ENCODE assay signal across 20 cellular contexts in genomic region chr6:130065616-130066015, GRCh38. TPM values are rescaled to one million over a fixed set of nuclear protein-coding genes. Genes with fewer than 3 reads are reported as not detected.
DNase-seq lines count a peak whose midpoint lies in the region; ATAC-seq and TF ChIP-seq lines count a peak whose summit lies in the region.
"Had no signal": no experiment of that assay in that cellular context is flagged by ENCODE, and none has a peak within 500 bp of the region (broad histone marks: within the 10 kb centered on the region; RNA-seq: fewer than 3 reads in every experiment).

No MANE protein-coding gene starts in this region.

- H3K27me3 ChIP-seq in IMR-90 (ENCODE audit: control insufficient read depth, insufficient read depth, low read length) (no peaks in the 10 kb centered on the region), mesenchymal stem cell (ENCODE audit: control insufficient read depth in 1 of 2, insufficient read depth in 1 of 2, low read length in 2 of 2) (no peaks in the 10 kb centered on the region)
- H3K27me3 ChIP-seq: BE2C had no signal

- ATAC-seq in IMR-90 (ENCODE audit: low read depth) = peak; percentile 95
- no peak for ATAC-seq in activated T-cell treated with anti-CD3 and anti-CD28 coated beads, Interleukin-2, amount 50 U/mL, for 72 hours (replicated peaks in 1 of 2)
- no peak for ATAC-seq in activated naive CD4-positive, alpha-beta T cell treated with anti-CD3 and anti-CD28 coated beads, Interleukin-2, amount 50 U/mL, for 72 hours
- ATAC-seq: GM12878 had no signal

- H3K9ac ChIP-seq in IMR-90 (ENCODE audit: low read depth, low read length) (no peak overlapping the region), mesenchymal stem cell (ENCODE audit: low read length) (no peak overlapping the region)

- H3K27ac Mint-ChIP-seq in activated T-cell treated with anti-CD3 and anti-CD28 coated beads, Interleukin-2, amount 50 U/mL, for 72 hours = no peak overlapping the region
- no peak overlapping the region for H3K27ac Mint-ChIP-seq in activated naive CD4-positive, alpha-beta T cell treated with anti-CD3 and anti-CD28 coated beads, Interleukin-2, amount 50 U/mL, for 72 hours
- H3K27ac Mint-ChIP-seq: H9 had no signal

- TF ChIP-seq CTCF in AG04449 (IDR thresholded peaks at IDR 0.05; ENCODE audit: insufficient read depth, low read length, missing control alignments) = no peak
- TF ChIP-seq CTCF in IMR-90 (conservative IDR thresholded peaks at IDR 0.05; ENCODE audit: low read depth, low read length) = no peak

- no peak for TF ChIP-seq POLR2A in IMR-90 (IDR thresholded peaks at IDR 0.05; ENCODE audit: low read depth, low read length)

- no TSS peak for BruUV-seq in IMR-90 (replicated peaks; lab: Mats Ljungman, UMichigan)

- H3K18ac ChIP-seq in IMR-90 (ENCODE audit: low read depth, low read length) (peak overlapping the region; percentile 26; the same call in 1 of the 2 replicates), mesenchymal stem cell (ENCODE audit: low read depth in 1 of 2, low read length in 2 of 2) (no peak overlapping the region)

- intact Hi-C loops in IMR-90 (cut with micrococcal nuclease) = no loop called here

- H2AK5ac ChIP-seq in IMR-90 (ENCODE audit: low read depth, low read length) (no peak overlapping the region), mesenchymal stem cell (ENCODE audit: low read length, severe bottlenecking) (no peak overlapping the region)

- no peak overlapping the region for H3K56ac ChIP-seq in IMR-90 (ENCODE audit: extremely low read depth, insufficient read depth, low read length)

- WGBS in IMR-90 (ENCODE audit: extremely low coverage in 2 of 2, insufficient read length in 1 of 2), 2 experiments = no CpG with 5 or more reads among the region's 4 CpGs
- WGBS in mesenchymal stem cell = 75% methylated on average over 3 of the region's 4 CpGs

- in situ Hi-C loops in IMR-90 (cut with MboI; ENCODE audit: low sequenced_read_pairs) = loop anchor here (25.0 kb wide), 1 partner anchor 697 kb away; no protein-coding TSS in a partner anchor

- no peak overlapping the region for H2AK9ac ChIP-seq in IMR-90 (replicated peaks; ENCODE audit: low read depth, low read length, poor library complexity)

- no peak overlapping the region for H2BK20ac ChIP-seq in IMR-90 (ENCODE audit: low read depth, low read length)

- peak overlapping the region; percentile 38; the same call in 1 of the 2 replicates for H3K14ac ChIP-seq in IMR-90 (replicated peaks; ENCODE audit: low read depth, low read length)
- H3K14ac ChIP-seq in mesenchymal stem cell (ENCODE audit: low read length in 2 of 2) = no peak overlapping the region

- H3K23ac ChIP-seq in IMR-90 (ENCODE audit: low read depth, low read length) = no peak overlapping the region; the same call in 1 of the 2 replicates
- H3K23ac ChIP-seq in mesenchymal stem cell (ENCODE audit: low read length in 2 of 2) = no peak overlapping the region

- H3K4me1 ChIP-seq in IMR-90 (ENCODE audit: control insufficient read depth, insufficient read depth, low read length) (peaks cover 5% of the 10 kb centered on the region), mesenchymal stem cell (ENCODE audit: control insufficient read depth, insufficient read depth, low read depth, low read length) (no peaks in the 10 kb centered on the region)
- H3K4me1 ChIP-seq: BE2C had no signal

- peak overlapping the region; percentile 46 for H3K4me2 ChIP-seq in IMR-90 (ENCODE audit: low read depth, low read length)
- no peak overlapping the region for H3K4me2 ChIP-seq in mesenchymal stem cell (ENCODE audit: low read length, poor library complexity, severe bottlenecking)

- H4K8ac ChIP-seq in IMR-90 (ENCODE audit: low read depth in 2 of 2, low read length in 2 of 2) (no peak overlapping the region), mesenchymal stem cell (ENCODE audit: low read length) (no peak overlapping the region)

- POLR2A ChIA-PET in AG04449 (lab: Yijun Ruan, JAX) = no interaction called here
- POLR2A ChIA-PET in IMR-90 (lab: Charles Lee; ENCODE audit: unreplicated experiment) = no interaction called here

- H2BK5ac ChIP-seq in IMR-90 (ENCODE audit: low read depth, low read length, poor library complexity, severe bottlenecking) (peak overlapping the region; percentile 78), mesenchymal stem cell (ENCODE audit: low read depth, low read length, poor library complexity, severe bottlenecking) (no peak overlapping the region)

- H3K36me3 Mint-ChIP-seq in activated T-cell treated with anti-CD3 and anti-CD28 coated beads, Interleukin-2, amount 50 U/mL, for 72 hours (ENCODE audit: insufficient read depth in 2 of 2) = peaks cover 0 to 4% of the 10 kb centered on the region in 2 donors
- H3K36me3 Mint-ChIP-seq in activated naive CD4-positive, alpha-beta T cell treated with anti-CD3 and anti-CD28 coated beads, Interleukin-2, amount 50 U/mL, for 72 hours = peaks cover 0 to 11% of the 10 kb centered on the region in 2 donors

- H2BK15ac ChIP-seq in IMR-90 (ENCODE audit: low read depth, low read length) = no peak overlapping the region
- H2BK15ac ChIP-seq in mesenchymal stem cell (ENCODE audit: low read depth, poor library complexity, severe bottlenecking) = no peak overlapping the region

- no peak overlapping the region for H3K4me3 Mint-ChIP-seq in activated T-cell treated with anti-CD3 and anti-CD28 coated beads, Interleukin-2, amount 50 U/mL, for 72 hours
- H3K4me3 Mint-ChIP-seq: CD4-positive, CD25-positive, alpha-beta regulatory T cell; CD8-positive, alpha-beta memory T cell; H9 had no signal

- H3K79me1 ChIP-seq in IMR-90 (ENCODE audit: low read depth in 1 of 2, low read length in 2 of 2) (no peaks in the 10 kb centered on the region), mesenchymal stem cell (replicated peaks; ENCODE audit: low read length, poor library complexity, severe bottlenecking) (peaks cover 10% of the 10 kb centered on the region)

- CTCF ChIA-PET in AG04449 (lab: Yijun Ruan, JAX) = interaction anchor here (1.2 to 2.0 kb wide), 5 partner anchors 18 to 695 kb away, joined by 3 to 6 read pairs (median 5); no protein-coding TSS in a partner anchor
- CTCF ChIA-PET in IMR-90 (lab: Yijun Ruan, JAX) = no interaction called here

- no peaks in the 10 kb centered on the region for H3K4me1 Mint-ChIP-seq in activated T-cell treated with anti-CD3 and anti-CD28 coated beads, Interleukin-2, amount 50 U/mL, for 72 hours (ENCODE audit: low read depth)

- H3K4ac ChIP-seq in IMR-90 (ENCODE audit: low read depth, low read length) (0 out of 2 replicates have a peak overlapping the region, but pooled peaks have one; percentile 5), mesenchymal stem cell (ENCODE audit: low read depth in 1 of 2, low read length in 2 of 2) (no peak overlapping the region)

- H3K36me3 ChIP-seq in IMR-90 (ENCODE audit: control insufficient read depth, insufficient read depth, low read length) (peaks cover 15% of the 10 kb centered on the region), mesenchymal stem cell (ENCODE audit: control insufficient read depth in 1 of 2, insufficient read depth in 2 of 2, low read depth in 1 of 2, low read length in 2 of 2) (peaks cover 5 to 14% of the 10 kb centered on the region in 2 experiments)
- H3K36me3 ChIP-seq: BE2C had no signal

- H2BK120ac ChIP-seq in IMR-90 (ENCODE audit: low read depth, low read length) (0 out of 2 replicates have a peak overlapping the region, but pooled peaks have one; percentile 20), mesenchymal stem cell (ENCODE audit: low read depth, low read length) (no peak overlapping the region)

- H3K27ac ChIP-seq in IMR-90 (ENCODE audit: insufficient read depth, low read length) (peak overlapping the region; percentile 70; the same call in 1 of the 2 replicates), mesenchymal stem cell (ENCODE audit: low read length, poor library complexity, severe bottlenecking) (no peak overlapping the region)
- H3K27ac ChIP-seq: HL-60 had no signal

- H2BK12ac ChIP-seq in mesenchymal stem cell (ENCODE audit: low read length in 2 of 2) = no peak overlapping the region

- H3K9me1 ChIP-seq in IMR-90 (ENCODE audit: insufficient read depth, low read length) = peaks cover 3% of the 10 kb centered on the region

- H3K9me3 ChIP-seq in IMR-90 (ENCODE audit: control insufficient read depth, insufficient read depth, low read length) = no peaks in the 10 kb centered on the region
- H3K9me3 ChIP-seq in mesenchymal stem cell (ENCODE audit: control insufficient read depth, low read length) = no peaks in the 10 kb centered on the region
- H3K9me3 ChIP-seq: BE2C had no signal

- no peaks in the 10 kb centered on the region for H3K27me3 Mint-ChIP-seq in activated T-cell treated with anti-CD3 and anti-CD28 coated beads, Interleukin-2, amount 50 U/mL, for 72 hours (ENCODE audit: low read depth)
- H3K27me3 Mint-ChIP-seq: CD4-positive, CD25-positive, alpha-beta regulatory T cell; CD8-positive, alpha-beta memory T cell had no signal

- H3K9me3 Mint-ChIP-seq in activated T-cell treated with anti-CD3 and anti-CD28 coated beads, Interleukin-2, amount 50 U/mL, for 72 hours = no peaks in the 10 kb centered on the region
- no peaks in the 10 kb centered on the region for H3K9me3 Mint-ChIP-seq in activated naive CD4-positive, alpha-beta T cell treated with anti-CD3 and anti-CD28 coated beads, Interleukin-2, amount 50 U/mL, for 72 hours
- H3K9me3 Mint-ChIP-seq: CD4-positive, CD25-positive, alpha-beta regulatory T cell; CD8-positive, alpha-beta memory T cell; H9 had no signal

- H4K20me1 ChIP-seq in IMR-90 (ENCODE audit: insufficient read depth, low read length) = no peaks in the 10 kb centered on the region; the same call in 1 of the 2 replicates

- DNase-seq in AG04449 (ENCODE audit: low read depth, low spot score) (peak; percentile 59), IMR-90 (peak; percentile 63), mesenchymal stem cell (peak; percentile 7), skeletal muscle cell (ENCODE audit: low read depth) (peak; percentile 11), hepatic stellate cell (ENCODE audit: low spot score) (no peak)
- no peak for DNase-seq in activated T-cell treated with anti-CD3 and anti-CD28 coated beads, Interleukin-2, amount 50 U/mL, for 72 hours
- DNase-seq in activated naive CD4-positive, alpha-beta T cell treated with anti-CD3 and anti-CD28 coated beads, Interleukin-2, amount 50 U/mL, for 72 hours (ENCODE audit: low spot score in 2 of 2) = no peak
- DNase-seq: 8988T; BE2C; C1 segment of cervical spinal cord; CD4-positive, CD25-positive, alpha-beta regulatory T cell; CD8-positive, alpha-beta memory T cell; COR-L47; DMS 273 treated with DMSO at 0.1 percent for 48 hours; DMS53; DND-41; EL; H9 had no signal

- dilution Hi-C loops in IMR-90 (cut with HindIII; ENCODE audit: low sequenced_read_pairs, unreplicated experiment) = no loop called here

- H2AFZ ChIP-seq in IMR-90 (replicated peaks; ENCODE audit: low read length, poor library complexity) (peak overlapping the region; percentile 64), mesenchymal stem cell (ENCODE audit: low read depth, low read length) (no peak overlapping the region)

- H3K4me3 ChIP-seq in AG04449 (ENCODE audit: low read depth, low read length) (no peak overlapping the region), IMR-90 (ENCODE audit: insufficient read depth, low read depth, low read length) (no peak overlapping the region), mesenchymal stem cell (ENCODE audit: insufficient read depth in 1 of 2, low read depth in 1 of 2, low read length in 2 of 2) (no peak overlapping the region), skeletal muscle cell (ENCODE audit: low read depth, low read length) (no peak overlapping the region)
- H3K4me3 ChIP-seq: GM12878 had no signal

- TF ChIP-seq RAD21 in IMR-90 (IDR thresholded peaks at IDR 0.05; ENCODE audit: low read length) = no peak

- H4K91ac ChIP-seq in IMR-90 (ENCODE audit: insufficient read depth, low read depth, low read length) = peak overlapping the region; percentile 31; the same call in 1 of the 2 replicates
- H4K91ac ChIP-seq in mesenchymal stem cell (ENCODE audit: low read length) = no peak overlapping the region

- peak overlapping the region; percentile 45; the same call in 1 of the 2 replicates for H4K5ac ChIP-seq in IMR-90 (ENCODE audit: low read depth, low read length)

RNA-seq across cellular contexts. Expression of gene L3MBTL3, which starts 47.2 kb away (rescaled TPM):
- 7.2 and 14.4 TPM in 2 replicates for total RNA-seq in IMR-90 (2012; rRNA removed)
- polyA plus RNA-seq in IMR-90 (2012; rRNA removed) = 8.4 and 10.9 TPM in 2 replicates
- 0.79 and 3.6 TPM in 2 replicates for polyA plus RNA-seq in IMR-90 (2012; cell fraction: cytosol; rRNA removed)
- 1.4 and 22.5 TPM in 2 replicates for polyA plus RNA-seq in IMR-90 (2012; cell fraction: nucleus; rRNA removed; ENCODE audit: low replicate concordance)
- 11.6 TPM for polyA plus RNA-seq in mesenchymal stem cell (2013, experiment 1 of 2)
- 11.2 TPM for polyA plus RNA-seq in mesenchymal stem cell (2013, experiment 2 of 2)
- 10 to 100 TPM in 1 of 2 donors, 1 to 10 TPM in 1; 9.1 to 10.9 TPM for total RNA-seq in activated T-cell treated with anti-CD3 and anti-CD28 coated beads, Interleukin-2, amount 50 U/mL, for 72 hours
- 1 to 10 TPM; 3.1 to 5.4 TPM for total RNA-seq in activated naive CD4-positive, alpha-beta T cell treated with anti-CD3 and anti-CD28 coated beads, Interleukin-2, amount 50 U/mL, for 72 hours

Comparison
In these comparisons a context has a peak if more than half of its experiments do, and no peak if none do; other contexts are left out.
1. DNase-seq: peak in AG04449 (single experiment), IMR-90 (single experiment), mesenchymal stem cell (single experiment) and skeletal muscle cell (single experiment); none in activated T-cell treated with anti-CD3 and anti-CD28 coated beads, Interleukin-2, amount 50 U/mL, for 72 hours (0 of 2), hepatic stellate cell (single experiment) and activated naive CD4-positive, alpha-beta T cell treated with anti-CD3 and anti-CD28 coated beads, Interleukin-2, amount 50 U/mL, for 72 hours (0 of 2).